ENCODE assay signal across 17 cellular contexts in genomic region chr13:109755997-109756396, GRCh38. TPM values are rescaled to one million over a fixed set of nuclear protein-coding genes. Genes with fewer than 3 reads are reported as not detected.
DNase-seq lines count a peak whose midpoint lies in the region; ATAC-seq, FAIRE-seq and TF ChIP-seq lines count a peak whose summit lies in the region.
"Had no signal": no experiment of that assay in that cellular context is flagged by ENCODE, and none has a peak within 500 bp of the region (broad histone marks: within the 10 kb centered on the region; RNA-seq: fewer than 3 reads in every experiment).

No MANE protein-coding gene starts in this region.

- POLR2A ChIA-PET in CD4-positive, alpha-beta T cell (lab: Charles Lee): no interaction called here

- no peak for ATAC-seq in CD4-positive, alpha-beta T cell (ENCODE audit: poor library complexity)
- no peak for ATAC-seq in T-helper 17 cell
- ATAC-seq: A549 had no signal

- no peak overlapping the region for H3K4me3 Mint-ChIP-seq in CD4-positive, alpha-beta T cell
- H3K4me3 Mint-ChIP-seq in T-helper 17 cell: no peak overlapping the region
- H3K4me3 Mint-ChIP-seq: IgD-negative memory B cell had no signal

- peaks cover 70% of the 10 kb centered on the region for H3K36me3 Mint-ChIP-seq in CD4-positive, alpha-beta T cell (ENCODE audit: low read depth)
- H3K36me3 Mint-ChIP-seq in T-helper 17 cell (ENCODE audit: low read depth): no peaks in the 10 kb centered on the region

- H3K27me3 ChIP-seq in CD4-positive, alpha-beta T cell (ENCODE audit: control insufficient read depth, insufficient read depth, low read length): no peaks in the 10 kb centered on the region
- no peaks in the 10 kb centered on the region for H3K27me3 ChIP-seq in neutrophil
- no peaks in the 10 kb centered on the region for H3K27me3 ChIP-seq in small intestine (ENCODE audit: control insufficient read depth in 2 of 2, insufficient read depth in 2 of 2, low read length in 2 of 2)
- H3K27me3 ChIP-seq: BLaER1 had no signal

- H3K4me3 ChIP-seq in neutrophil (ENCODE audit: low read depth in 1 of 2, low read length in 1 of 2) (no peak overlapping the region), coronary artery (no peak overlapping the region), small intestine (ENCODE audit: low read depth in 1 of 2, low read length in 2 of 2) (no peak overlapping the region)
- H3K4me3 ChIP-seq: A549, BLaER1, HAP-1 had no signal

- TF ChIP-seq CTCF in 22Rv1 (IDR thresholded peaks at IDR 0.05) (no peak), neutrophil (IDR thresholded peaks at IDR 0.05) (no peak), coronary artery (IDR thresholded peaks at IDR 0.05) (no peak)
- TF ChIP-seq CTCF in CD4-positive, alpha-beta T cell (IDR thresholded peaks at IDR 0.05): no peak

- intact Hi-C loops in CD4-positive, alpha-beta T cell (cut with DNase I, micrococcal nuclease): loop anchor here in 1 of 2 experiments (5.0 kb wide), 1 partner anchor 36 kb away; no protein-coding TSS in a partner anchor

- H3K4me1 ChIP-seq in neutrophil (ENCODE audit: control insufficient read depth in 1 of 2, insufficient read depth in 1 of 2, low read depth in 1 of 2, low read length in 1 of 2) (peaks cover 5 to 8% of the 10 kb centered on the region in 2 experiments), small intestine (ENCODE audit: control insufficient read depth in 2 of 2, insufficient read depth in 1 of 2, low read depth in 1 of 2, low read length in 1 of 2) (no peaks in the 10 kb centered on the region)
- H3K4me1 ChIP-seq: HAP-1 had no signal

- H3K27ac Mint-ChIP-seq in CD4-positive, alpha-beta T cell: peak overlapping the region; percentile 26
- H3K27ac Mint-ChIP-seq in T-helper 17 cell: peak overlapping the region; percentile 37

- CTCF ChIA-PET in CD4-positive, alpha-beta T cell (lab: Charles Lee): no interaction called here

- H3K9me3 Mint-ChIP-seq in CD4-positive, alpha-beta T cell: no peaks in the 10 kb centered on the region
- H3K9me3 Mint-ChIP-seq: IgD-negative memory B cell had no signal

- no peak for DNase-seq in CD4-positive, alpha-beta T cell
- no peak for DNase-seq in T-helper 17 cell
- no peak for DNase-seq in coronary artery (ENCODE audit: low spot score)
- DNase-seq in NCI-H774 (lab: John Stamatoyannopoulos, UW): no peak
- DNase-seq in small intestine: no peak
- DNase-seq in MV-4-11 (lab: John Stamatoyannopoulos, UW): no peak
- DNase-seq: AML-193, DMS 273 treated with DMSO at 0.1 percent for 48 hours, GF-D8, GOT3 had no signal

- peaks cover 25% of the 10 kb centered on the region for H3K4me1 Mint-ChIP-seq in CD4-positive, alpha-beta T cell (ENCODE audit: low read depth)
- peaks cover 10% of the 10 kb centered on the region for H3K4me1 Mint-ChIP-seq in T-helper 17 cell

- 85 to 94% (median 93%) methylated on average over 4 of the region's 4 CpGs for WGBS in small intestine, 3 donors

- FAIRE-seq in small intestine (lab: Jason Lieb, UNC): no peak
- FAIRE-seq: A549, GM19239 had no signal

- H3K36me3 ChIP-seq in neutrophil (peaks cover 59% of the 10 kb centered on the region), small intestine (ENCODE audit: control insufficient read depth in 2 of 2, insufficient read depth in 2 of 2, low read length in 2 of 2) (peaks cover 3 to 5% of the 10 kb centered on the region in 2 donors)
- H3K36me3 ChIP-seq: HAP-1 had no signal

- H3K9me3 ChIP-seq in CD4-positive, alpha-beta T cell (ENCODE audit: control insufficient read depth, low read length): no peaks in the 10 kb centered on the region
- H3K9me3 ChIP-seq in T-helper 17 cell (ENCODE audit: control insufficient read depth, low read length, poor library complexity, severe bottlenecking) (no peaks in the 10 kb centered on the region), neutrophil (no peaks in the 10 kb centered on the region), small intestine (ENCODE audit: control insufficient read depth, low read depth) (no peaks in the 10 kb centered on the region)
- H3K9me3 ChIP-seq: A549, BLaER1, HAP-1 had no signal

- peak overlapping the region; percentile 29; the same call in 1 of the 2 replicates for H3K27ac ChIP-seq in 22Rv1
- no peak overlapping the region for H3K27ac ChIP-seq in CD4-positive, alpha-beta T cell (ENCODE audit: low read depth, low read length)
- peak overlapping the region; percentile 50 for H3K27ac ChIP-seq in neutrophil
- H3K27ac ChIP-seq in coronary artery: no peak overlapping the region
- H3K27ac ChIP-seq in small intestine (ENCODE audit: low read depth in 1 of 2, low read length in 1 of 2): no peak overlapping the region
- H3K27ac ChIP-seq: A549, BLaER1 had no signal

- no peaks in the 10 kb centered on the region for H3K27me3 Mint-ChIP-seq in CD4-positive, alpha-beta T cell
- H3K27me3 Mint-ChIP-seq in T-helper 17 cell: no peaks in the 10 kb centered on the region
- H3K27me3 Mint-ChIP-seq: IgD-negative memory B cell had no signal

RNA-seq across cellular contexts. Expression of gene IRS2, which starts 30.4 kb away (rescaled TPM):
- total RNA-seq in CD4-positive, alpha-beta T cell: 100 to 1,000 TPM; 188 to 193 TPM
- 100 to 1,000 TPM in 1 of 2 donors, 10 to 100 TPM in 1; 90.1 to 101 TPM for total RNA-seq in T-helper 17 cell
- 1 to 10 TPM; 3.8 to 6.2 (median 3.9) TPM for polyA plus RNA-seq in small intestine

Comparison
In these comparisons a context has a peak if more than half of its experiments do, and no peak if none do; other contexts are left out.
1. H3K27ac ChIP-seq: peak in 22Rv1 (single experiment) and neutrophil (single experiment); none in CD4-positive, alpha-beta T cell (single experiment), coronary artery (0 of 2) and small intestine (0 of 2).